Comparison of ENCODE assay signal across 2 cellular contexts in genomic region chr11:18743365-18743764, GRCh38.
"Had no signal": no experiment of that assay in that cellular context is flagged by ENCODE, and none has a peak within 500 bp of the region (broad histone marks: within the 10 kb centered on the region; RNA-seq: fewer than 3 reads in every experiment).

No MANE protein-coding gene starts in this region.

- DNase-seq: GDM1, GF-D8 had no signal
